ENCODE assay signal across 8 cellular contexts in the genomic region with DNA sequence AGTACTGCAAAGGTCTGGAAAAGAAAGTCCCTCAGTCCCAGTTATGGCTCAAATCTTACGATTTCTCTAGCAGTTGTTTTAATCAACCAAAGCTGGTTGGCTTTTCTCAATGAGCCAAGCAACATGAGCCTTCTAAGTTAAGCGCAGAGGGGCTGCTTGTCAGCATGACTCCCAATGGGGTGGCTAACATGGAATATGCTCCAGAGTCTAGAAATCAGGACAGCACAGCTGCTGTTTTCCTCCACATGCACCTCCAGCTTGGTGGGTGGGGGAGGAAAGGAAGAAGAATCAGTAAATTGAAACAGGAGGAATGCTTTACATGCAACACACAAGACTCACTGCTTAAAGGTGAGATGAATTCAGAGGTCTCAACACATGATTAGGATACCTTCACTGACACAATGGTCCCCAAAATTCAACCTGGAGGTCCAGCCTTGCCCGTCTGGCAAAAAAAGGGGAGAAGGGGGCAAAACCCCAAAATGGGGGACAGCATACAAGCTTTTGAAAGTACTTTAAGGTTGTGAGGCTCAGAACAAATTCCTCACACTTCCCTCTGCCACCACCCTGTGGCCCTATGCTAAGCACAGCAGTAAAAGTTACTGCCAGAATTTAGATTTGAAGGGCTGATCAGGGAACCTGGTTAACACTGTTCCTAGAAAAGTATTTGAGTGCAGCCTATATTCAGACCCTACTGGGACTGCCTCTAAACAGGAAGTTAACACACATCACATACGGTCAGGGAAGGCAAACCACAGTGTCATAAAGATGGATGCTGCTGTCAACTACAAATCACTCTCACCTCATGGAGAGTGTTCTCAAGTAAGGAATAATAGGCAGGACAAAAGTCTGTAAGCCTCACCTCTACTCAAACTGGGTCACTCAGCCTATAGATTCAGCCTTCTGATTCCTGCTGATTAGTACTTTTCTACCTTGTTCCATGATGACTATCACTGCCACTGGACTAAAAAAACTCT. TPM values are rescaled to one million over a fixed set of nuclear protein-coding genes. Genes with fewer than 3 reads are reported as not detected.
DNase-seq lines count a peak whose midpoint lies in the region; ATAC-seq, FAIRE-seq and TF ChIP-seq lines count a peak whose summit lies in the region.

No MANE protein-coding gene starts in this region.

- TF ChIP-seq POLR2A in body of pancreas (IDR thresholded peaks at IDR 0.05), result no peak

- 36 to 47% methylated on average over 4 of the region's 4 CpGs for WGBS in body of pancreas, 2 donors

- peak overlapping the region; percentile 47 for H3K27ac Mint-ChIP-seq in astrocyte (ENCODE audit: unreplicated experiment)

- H3K4me2 ChIP-seq in Loucy (ENCODE audit: low read depth, low read length, poor library complexity, severe bottlenecking) (peak overlapping the region; percentile 94), astrocyte (ENCODE audit: low read length) (peak overlapping the region; percentile 89)

- no peak overlapping the region for H3K27ac ChIP-seq in astrocyte (ENCODE audit: low read depth, low read length)
- H3K27ac ChIP-seq in body of pancreas, result no peak overlapping the region

- H3K9ac ChIP-seq in Loucy (ENCODE audit: low read depth, low read length, poor library complexity, severe bottlenecking), result peak overlapping the region; percentile 96
- H3K9ac ChIP-seq in astrocyte (ENCODE audit: low read length), result peak overlapping the region; percentile 80

- no peaks in the 10 kb centered on the region for H3K27me3 ChIP-seq in Loucy (ENCODE audit: insufficient read depth, low read length, poor library complexity, severe bottlenecking)
- no peaks in the 10 kb centered on the region for H3K27me3 ChIP-seq in astrocyte (ENCODE audit: insufficient read depth, low read length)
- H3K27me3 ChIP-seq in kidney epithelial cell (ENCODE audit: control insufficient read depth, insufficient read depth, low read length), result no peaks in the 10 kb centered on the region
- no peaks in the 10 kb centered on the region for H3K27me3 ChIP-seq in body of pancreas

- peaks cover 4% of the 10 kb centered on the region; the same call in 1 of the 2 replicates for H3K36me3 ChIP-seq in Loucy (ENCODE audit: insufficient read depth, low read length)
- H3K36me3 ChIP-seq in astrocyte (ENCODE audit: insufficient read depth, low read length), result peaks cover 4% of the 10 kb centered on the region
- H3K36me3 ChIP-seq in kidney epithelial cell (ENCODE audit: control insufficient read depth, insufficient read depth, low read length), result no peaks in the 10 kb centered on the region
- H3K36me3 ChIP-seq in body of pancreas (replicated peaks in 1 of 2; ENCODE audit: insufficient read depth in 1 of 2, low read depth in 2 of 2), result no peaks in the 10 kb centered on the region

- intact Hi-C loops in body of pancreas (cut with DNase I), result no loop called here

- peak overlapping the region; percentile 97 for H3K4me3 ChIP-seq in Loucy (ENCODE audit: low read length, poor library complexity, severe bottlenecking)
- no peak overlapping the region for H3K4me3 ChIP-seq in astrocyte (ENCODE audit: insufficient read depth, low read depth, low read length)
- no peak overlapping the region for H3K4me3 ChIP-seq in kidney epithelial cell (ENCODE audit: low read depth, low read length)
- H3K4me3 ChIP-seq in body of pancreas, result no peak overlapping the region

- H3K36me3 Mint-ChIP-seq in astrocyte (ENCODE audit: low read depth, unreplicated experiment), result peaks cover 2% of the 10 kb centered on the region

- no peaks in the 10 kb centered on the region for H3K27me3 Mint-ChIP-seq in astrocyte (ENCODE audit: low read depth, unreplicated experiment)

- H2AFZ ChIP-seq in Loucy (ENCODE audit: low read length), result no peak overlapping the region
- no peak overlapping the region for H2AFZ ChIP-seq in astrocyte (ENCODE audit: low read depth, low read length)

- peak; percentile 40 for DNase-seq in EL
- no peak for DNase-seq in astrocyte (ENCODE audit: low read depth)
- no peak for DNase-seq in kidney epithelial cell (ENCODE audit: low read depth)
- no peak for DNase-seq in NCI-H1436 (lab: John Stamatoyannopoulos, UW)
- no peak for DNase-seq in body of pancreas
- DNase-seq in stimulated activated CD4-positive, alpha-beta T cell treated with anti-CD3 and anti-CD28 coated beads, Interleukin-2, amount 100 ng/mL, for 48 hours, result no peak

- H4K20me1 ChIP-seq in Loucy (ENCODE audit: insufficient read depth, low read length, poor library complexity, severe bottlenecking), result peaks cover 64% of the 10 kb centered on the region
- H4K20me1 ChIP-seq in astrocyte (ENCODE audit: insufficient read depth, low read length), result peaks cover 65% of the 10 kb centered on the region

- peaks cover 28% of the 10 kb centered on the region for H3K4me1 Mint-ChIP-seq in astrocyte (ENCODE audit: low read depth, unreplicated experiment)

- no peaks in the 10 kb centered on the region for H3K9me3 ChIP-seq in Loucy (ENCODE audit: insufficient read depth, low read depth, low read length)
- H3K9me3 ChIP-seq in astrocyte (ENCODE audit: insufficient read depth, low read depth, low read length), result no peaks in the 10 kb centered on the region
- no peaks in the 10 kb centered on the region for H3K9me3 ChIP-seq in body of pancreas

- H3K9me2 ChIP-seq in Loucy (replicated peaks; ENCODE audit: low read depth, low read length), result no peaks in the 10 kb centered on the region

- no peak for ATAC-seq in body of pancreas
- no peak for ATAC-seq in HG03571 (IDR thresholded peaks at IDR 0.05; ENCODE audit: unreplicated experiment)

- peak; percentile 39 for TF ChIP-seq CTCF in Loucy (conservative IDR thresholded peaks at IDR 0.05; ENCODE audit: low read length)
- no peak for TF ChIP-seq CTCF in astrocyte (IDR thresholded peaks at IDR 0.05; ENCODE audit: insufficient read depth, low read depth, low read length)
- TF ChIP-seq CTCF in kidney epithelial cell (IDR thresholded peaks at IDR 0.05; ENCODE audit: insufficient read depth, low read length, poor library complexity, severe bottlenecking), result peak; percentile 27
- TF ChIP-seq CTCF in body of pancreas (IDR thresholded peaks at IDR 0.05), result peak in 2 of 7 experiments; percentile 8 to 19

- H3K9me3 Mint-ChIP-seq in astrocyte (ENCODE audit: unreplicated experiment), result no peaks in the 10 kb centered on the region

- no peaks in the 10 kb centered on the region for H3F3A ChIP-seq in Loucy (ENCODE audit: low read depth)

- H3K4me1 ChIP-seq in Loucy (ENCODE audit: insufficient read depth, low read length, poor library complexity, severe bottlenecking), result peaks cover 40% of the 10 kb centered on the region
- peaks cover 31% of the 10 kb centered on the region for H3K4me1 ChIP-seq in astrocyte (ENCODE audit: insufficient read depth, low read length)
- H3K4me1 ChIP-seq in body of pancreas, result peaks cover 38% of the 10 kb centered on the region

- H3K4me3 Mint-ChIP-seq in astrocyte (ENCODE audit: unreplicated experiment), result peak overlapping the region; percentile 95

- peaks cover 79% of the 10 kb centered on the region for H3K79me2 ChIP-seq in Loucy (ENCODE audit: insufficient read depth, low read length)
- H3K79me2 ChIP-seq in astrocyte (ENCODE audit: insufficient read depth, low read length), result peaks cover 70% of the 10 kb centered on the region

- no peak for FAIRE-seq in astrocyte (lab: Jason Lieb, UNC)

RNA-seq across cellular contexts. Expression of a gene that starts 2.6 kb away (rescaled TPM):
- total RNA-seq in astrocyte (48.4 and 56.9 TPM in 2 replicates), kidney epithelial cell (12.2 and 12.7 TPM in 2 replicates), body of pancreas (10 to 100 TPM in 1 of 2 donors, 1 to 10 TPM in 1; 7.8 to 12.5 TPM)

RNA-seq across cellular contexts. Expression of a gene that starts 26.4 kb away (rescaled TPM):
- total RNA-seq in astrocyte (31.3 and 32.2 TPM in 2 replicates), kidney epithelial cell (25.1 and 42.8 TPM in 2 replicates), body of pancreas (10 to 100 TPM; 33.2 to 54.7 TPM)

RNA-seq across cellular contexts. Expression of a gene that starts 38.2 kb away (rescaled TPM):
- 38.3 and 38.4 TPM in 2 replicates for total RNA-seq in astrocyte
- 21.5 and 21.7 TPM in 2 replicates for total RNA-seq in kidney epithelial cell
- total RNA-seq in body of pancreas, result 10 to 100 TPM; 15.2 to 15.8 TPM

RNA-seq across cellular contexts. Expression of a gene that starts 43.2 kb away (rescaled TPM):
- total RNA-seq in astrocyte (90.2 and 91.7 TPM in 2 replicates), kidney epithelial cell (219 and 246 TPM in 2 replicates), body of pancreas (10 to 100 TPM; 30.7 to 35.5 TPM)

RNA-seq across cellular contexts. Expression of a gene that starts 47.5 kb away (rescaled TPM):
- 5.3 and 6.1 TPM in 2 replicates for total RNA-seq in astrocyte
- 11.8 and 14.5 TPM in 2 replicates for total RNA-seq in kidney epithelial cell
- 10 to 100 TPM in 1 of 2 donors, under 1 TPM in 1; 0.66 to 14.0 TPM for total RNA-seq in body of pancreas
